In genomic region chr19:19053508-19054314, GRCh38 we compare ENCODE assay signal across 1 cellular context.
TF ChIP-seq lines count a peak whose summit lies in the region.

No MANE protein-coding gene starts in this region.

TF ChIP-seq in endothelial cell of umbilical vein, 7 proteins besides CTCF, POLR2A, EP300 and RAD21:
- TF ChIP-seq POLR2AphosphoS5 (IDR thresholded peaks at IDR 0.05; ENCODE audit: insufficient read depth, low read depth, low read length) (no peak), FOS (IDR thresholded peaks at IDR 0.05; ENCODE audit: borderline replicate concordance, insufficient read depth, low read length) (no peak), GATA2 (IDR thresholded peaks at IDR 0.05; ENCODE audit: insufficient read depth, insufficient read length, low read depth, low read length) (no peak), MAX (IDR thresholded peaks at IDR 0.05; ENCODE audit: insufficient read depth, insufficient read length) (no peak), MYC (IDR thresholded peaks at IDR 0.05; ENCODE audit: low read depth, low read length) (no peak), EZH2 (IDR thresholded peaks at IDR 0.05; ENCODE audit: borderline replicate concordance, low read depth, low read length, severe bottlenecking) (no peak), JUN (IDR thresholded peaks at IDR 0.05; ENCODE audit: borderline replicate concordance, insufficient read depth, insufficient read length, low read depth) (no peak)
